ENCODE assay signal across 18 cellular contexts in the genomic region with DNA sequence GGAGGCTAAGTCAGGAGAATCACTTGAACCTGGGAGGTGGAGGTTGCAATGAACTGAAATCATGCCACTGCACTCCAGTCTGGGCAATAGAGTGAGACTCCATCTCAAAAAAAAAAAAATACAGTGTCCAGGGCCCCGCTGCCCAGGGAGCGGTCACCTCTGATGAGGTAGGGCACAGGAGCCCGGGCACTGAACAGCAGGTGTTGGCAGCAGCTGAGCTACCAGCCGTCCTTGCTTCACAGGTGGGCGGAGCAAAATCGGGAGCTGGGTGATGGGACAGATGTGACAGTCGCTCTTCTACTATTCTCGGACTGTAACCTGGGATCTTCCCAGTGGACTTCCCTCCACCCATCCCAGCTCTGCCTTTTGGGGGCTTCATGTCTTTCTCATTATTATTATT. TPM values are rescaled to one million over a fixed set of nuclear protein-coding genes. Genes with fewer than 3 reads are reported as not detected.
"Had no signal": no experiment of that assay in that cellular context is flagged by ENCODE, and none has a peak within 500 bp of the region (broad histone marks: within the 10 kb centered on the region; RNA-seq: fewer than 3 reads in every experiment).

No MANE protein-coding gene starts in this region.

- H3K36me3 ChIP-seq: ascending aorta, lower lobe of right lung, neutrophil, upper lobe of left lung had no signal

- DNase-seq: activated CD4-positive, alpha-beta T cell treated with anti-CD3 and anti-CD28 coated beads, Interleukin-2, amount 50 U/mL, for 48 hours; activated gamma-delta T cell; effector CD8-positive, alpha-beta T cell; immature natural killer cell; kidney glomerular epithelial cell; lower lobe of right lung; stimulated activated CD4-positive, alpha-beta T cell treated with anti-CD3 and anti-CD28 coated beads, Interleukin-15, amount 100 ng/mL, for 24 hours; stimulated activated CD4-positive, alpha-beta T cell treated with anti-CD3 and anti-CD28 coated beads, Interleukin-2, amount 100 ng/mL, for 48 hours; SW 1271; T-helper 2 cell; testis; upper lobe of left lung had no signal

- H3K9ac ChIP-seq: parathyroid adenoma had no signal

- H3K9me3 ChIP-seq: ascending aorta, esophagus muscularis mucosa, lower lobe of right lung, neutrophil, testis, upper lobe of left lung had no signal

- H3K27ac ChIP-seq: lower lobe of right lung, neutrophil, parathyroid adenoma, testis, upper lobe of left lung had no signal

- H3K27me3 ChIP-seq: ascending aorta, esophagus muscularis mucosa, neutrophil, testis, upper lobe of left lung had no signal

- H2AFZ ChIP-seq: parathyroid adenoma had no signal

- H3K4me3 ChIP-seq: ascending aorta, esophagus muscularis mucosa, lower lobe of right lung, skin epidermis, testis, upper lobe of left lung had no signal

- H3K4me1 ChIP-seq: lower lobe of right lung, testis had no signal

RNA-seq across cellular contexts. Expression of gene GTF2IRD1, which starts 49.4 kb away (rescaled TPM):
- total RNA-seq: natural killer cell treated with Interleukin-12 subunit alpha and Interleukin-12 subunit beta and Interleukin-15 and Interleukin-18, amount 100 ng/mL, for 72 hours had no signal
- polyA plus RNA-seq: immature natural killer cell had no signal
